Comparison of ENCODE assay signal across 32 cellular contexts in the genomic region with DNA sequence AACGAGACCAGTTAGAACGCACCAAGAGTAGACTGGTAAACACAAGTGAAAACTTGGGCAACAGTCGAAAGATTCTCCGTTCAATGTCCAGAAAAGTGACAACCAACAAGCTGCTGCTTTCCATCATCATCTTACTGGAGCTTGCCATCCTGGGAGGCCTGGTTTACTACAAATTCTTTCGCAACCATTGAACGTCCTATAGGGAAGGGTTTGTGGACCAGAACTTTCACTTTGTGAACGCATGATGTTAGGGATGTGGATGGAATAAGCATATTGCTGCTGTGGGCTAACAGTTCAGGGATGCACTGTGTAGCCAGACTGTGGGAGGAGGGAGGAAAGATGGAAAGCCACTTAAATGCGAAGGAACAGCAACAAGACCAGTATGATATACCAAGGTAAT.
"Had no signal": no experiment of that assay in that cellular context is flagged by ENCODE, and none has a peak within 500 bp of the region (broad histone marks: within the 10 kb centered on the region; RNA-seq: fewer than 3 reads in every experiment).

No MANE protein-coding gene starts in this region.

- H3K36me3 Mint-ChIP-seq: activated naive CD8-positive, alpha-beta T cell treated with anti-CD3 and anti-CD28 coated beads for 36 hours had no signal

- H3K9me3 ChIP-seq: Peyer's patch had no signal

- H3K4me1 ChIP-seq: Peyer's patch had no signal

- H3K4me3 Mint-ChIP-seq: activated CD4-positive, alpha-beta memory T cell treated with anti-CD3 and anti-CD28 coated beads, Interleukin-2, amount 10 ng/mL, durations not matched to agents 7 days and 5 days; activated CD8-positive, alpha-beta memory T cell treated with anti-CD3 and anti-CD28 coated beads, Interleukin-2, amount 10 ng/mL, durations not matched to agents 7 days and 5 days; activated naive CD8-positive, alpha-beta T cell treated with anti-CD3 and anti-CD28 coated beads for 36 hours had no signal

- H3K27ac ChIP-seq: brain microvascular endothelial cell, Peyer's patch, WERI-Rb-1 had no signal

- H3K27me3 ChIP-seq: brain microvascular endothelial cell, MG63, Peyer's patch had no signal

- DNase-seq: activated CD4-positive, alpha-beta memory T cell treated with anti-CD3 and anti-CD28 coated beads, Interleukin-2, amount 10 ng/mL, durations not matched to agents 7 days and 5 days; activated CD4-positive, alpha-beta T cell treated with anti-CD3 and anti-CD28 coated beads for 1 hour; activated CD4-positive, alpha-beta T cell treated with anti-CD3 and anti-CD28 coated beads for 48 hours; activated CD4-positive, CD25-positive, alpha-beta regulatory T cell; activated CD8-positive, alpha-beta memory T cell treated with anti-CD3 and anti-CD28 coated beads for 24 hours; activated CD8-positive, alpha-beta memory T cell treated with anti-CD3 and anti-CD28 coated beads, Interleukin-2, amount 10 ng/mL, durations not matched to agents 7 days and 5 days; activated CD8-positive, alpha-beta memory T cell treated with anti-CD3 and anti-CD28 coated beads, Interleukin-2, amount 50 U/mL, for 48 hours; activated effector memory CD4-positive, alpha-beta T cell treated with Interleukin-2 at 50 U/mL for 16 hours; activated naive CD4-positive, alpha-beta T cell treated with anti-CD3 and anti-CD28 coated beads, Interleukin-2, amount 50 U/mL, for 16 hours; activated naive CD8-positive, alpha-beta T cell treated with anti-CD3 and anti-CD28 coated beads for 36 hours; activated T-cell treated with anti-CD3 and anti-CD28 coated beads, Interleukin-2, amount 50 U/mL, for 48 hours; amniotic stem cell; aorta; central memory CD4-positive, alpha-beta T cell; Kasumi-1; KG1; MG63; NCI-H1048; NCI-H1105 treated with DMSO at 0.1 percent for 48 hours; NCI-H1436; NCI-H1694; NCI-H2029; NCI-H345; NCI-H524 treated with DMSO at 0.1 percent for 48 hours; Peyer's patch; RPMI8226; SHP77 treated with DMSO at 0.1 percent for 48 hours; SW 1271; T-helper 1 cell; T1000; WERI-Rb-1 had no signal

- ATAC-seq: activated CD8-positive, alpha-beta memory T cell treated with anti-CD3 and anti-CD28 coated beads, Interleukin-2, amount 10 ng/mL, durations not matched to agents 7 days and 5 days had no signal

- H3K27ac Mint-ChIP-seq: activated CD4-positive, alpha-beta memory T cell treated with anti-CD3 and anti-CD28 coated beads, Interleukin-2, amount 10 ng/mL, durations not matched to agents 7 days and 5 days; activated CD8-positive, alpha-beta memory T cell treated with anti-CD3 and anti-CD28 coated beads, Interleukin-2, amount 10 ng/mL, durations not matched to agents 7 days and 5 days; activated naive CD8-positive, alpha-beta T cell treated with anti-CD3 and anti-CD28 coated beads for 36 hours had no signal

- H3K27me3 Mint-ChIP-seq: activated CD4-positive, alpha-beta memory T cell treated with anti-CD3 and anti-CD28 coated beads, Interleukin-2, amount 10 ng/mL, durations not matched to agents 7 days and 5 days; activated naive CD8-positive, alpha-beta T cell treated with anti-CD3 and anti-CD28 coated beads for 36 hours had no signal

- H3K4me1 Mint-ChIP-seq: activated naive CD8-positive, alpha-beta T cell treated with anti-CD3 and anti-CD28 coated beads for 36 hours had no signal

- H3K36me3 ChIP-seq: brain microvascular endothelial cell, MG63, Peyer's patch, WERI-Rb-1 had no signal

- H3K4me3 ChIP-seq: MG63, Peyer's patch had no signal
